ENCODE assay signal across 20 cellular contexts in the genomic region with DNA sequence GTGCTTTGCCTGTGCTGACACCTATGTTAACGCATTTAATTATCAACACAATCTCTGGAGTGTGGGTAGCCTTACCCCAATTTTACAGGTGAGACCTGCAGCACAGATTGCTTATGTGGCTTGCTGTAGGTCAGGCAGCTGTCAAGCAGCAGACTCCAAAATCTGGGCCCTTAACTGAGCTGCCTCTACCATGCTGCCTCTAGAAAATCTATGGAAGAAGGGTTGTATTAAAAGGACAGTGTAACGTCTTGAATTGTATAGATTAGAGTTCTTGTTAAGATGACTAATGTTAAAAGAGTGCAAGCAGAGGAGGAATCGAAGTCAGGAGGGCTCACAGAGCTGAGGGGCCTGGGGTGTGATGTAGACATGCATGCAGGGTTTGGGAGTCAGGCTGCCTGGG. TPM values are rescaled to one million over a fixed set of nuclear protein-coding genes. Genes with fewer than 3 reads are reported as not detected.
A peak's percentile ranks its signal among the peaks of the same experiment; 100 is the strongest.
DNase-seq lines count a peak whose midpoint lies in the region; ATAC-seq and TF ChIP-seq lines count a peak whose summit lies in the region.
"Had no signal": no experiment of that assay in that cellular context is flagged by ENCODE, and none has a peak within 500 bp of the region (broad histone marks: within the 10 kb centered on the region; RNA-seq: fewer than 3 reads in every experiment).

No MANE protein-coding gene starts in this region.

- no peaks in the 10 kb centered on the region for H3K9me3 ChIP-seq in muscle layer of duodenum (ENCODE audit: control insufficient read depth in 1 of 2, low read length in 2 of 2)
- H3K9me3 ChIP-seq: sigmoid colon had no signal

- no peak for TF ChIP-seq CTCF in endothelial cell (IDR thresholded peaks at IDR 0.05; ENCODE audit: unreplicated experiment)

- H3K27ac ChIP-seq in muscle layer of duodenum (ENCODE audit: low read length): no peak overlapping the region
- H3K27ac ChIP-seq: sigmoid colon had no signal

- H3K36me3 ChIP-seq in muscle layer of duodenum (ENCODE audit: control insufficient read depth in 1 of 2, insufficient read depth in 2 of 2, low read length in 2 of 2): no peaks in the 10 kb centered on the region
- H3K36me3 ChIP-seq: sigmoid colon had no signal

- no peaks in the 10 kb centered on the region for H3K4me1 ChIP-seq in muscle layer of duodenum (ENCODE audit: control insufficient read depth in 1 of 2, insufficient read depth in 2 of 2, low read length in 2 of 2)

- peak overlapping the region; percentile 62 to 70 for H3K4me3 ChIP-seq in muscle layer of duodenum (ENCODE audit: low read depth in 1 of 2, low read length in 2 of 2)

- H3K36me3 Mint-ChIP-seq in stimulated activated naive CD8-positive, alpha-beta T cell treated with anti-CD3 and anti-CD28 coated beads, Interleukin-15, Interleukin-2, amounts not matched to agents 100 ng/mL and 50 ng/mL, for 24 hours (ENCODE audit: low read depth): no peaks in the 10 kb centered on the region
- peaks cover 5% of the 10 kb centered on the region for H3K36me3 Mint-ChIP-seq in endothelial cell (ENCODE audit: low read depth, unreplicated experiment)
- H3K36me3 Mint-ChIP-seq: activated naive CD4-positive, alpha-beta T cell treated with anti-CD3 and anti-CD28 coated beads, Interleukin-2, amount 50 U/mL, for 72 hours; naive B cell had no signal

- H3K4me1 Mint-ChIP-seq in stimulated activated naive CD8-positive, alpha-beta T cell treated with anti-CD3 and anti-CD28 coated beads, Interleukin-15, Interleukin-2, amounts not matched to agents 100 ng/mL and 50 ng/mL, for 24 hours (ENCODE audit: low read depth): peaks cover 4% of the 10 kb centered on the region
- peaks cover 8% of the 10 kb centered on the region for H3K4me1 Mint-ChIP-seq in stimulated activated naive CD8-positive, alpha-beta T cell treated with anti-CD3 and anti-CD28 coated beads, Interleukin-15, amount 100 ng/mL, for 72 hours
- H3K4me1 Mint-ChIP-seq in endothelial cell (ENCODE audit: unreplicated experiment): peaks cover 44% of the 10 kb centered on the region
- H3K4me1 Mint-ChIP-seq: endodermal cell had no signal

- H3K27me3 Mint-ChIP-seq in stimulated activated naive CD8-positive, alpha-beta T cell treated with anti-CD3 and anti-CD28 coated beads, Interleukin-15, Interleukin-2, amounts not matched to agents 100 ng/mL and 50 ng/mL, for 24 hours: peaks cover 53% of the 10 kb centered on the region
- peaks cover 59% of the 10 kb centered on the region for H3K27me3 Mint-ChIP-seq in stimulated activated naive CD8-positive, alpha-beta T cell treated with anti-CD3 and anti-CD28 coated beads, Interleukin-15, amount 100 ng/mL, for 72 hours
- peaks cover 6% of the 10 kb centered on the region for H3K27me3 Mint-ChIP-seq in endothelial cell (ENCODE audit: unreplicated experiment)

- ATAC-seq in stimulated activated naive CD8-positive, alpha-beta T cell treated with anti-CD3 and anti-CD28 coated beads, Interleukin-15, amount 100 ng/mL, for 72 hours: no peak
- ATAC-seq in HG03565 (IDR thresholded peaks at IDR 0.05; ENCODE audit: unreplicated experiment): no peak
- ATAC-seq: activated naive CD4-positive, alpha-beta T cell treated with anti-CD3 and anti-CD28 coated beads, Interleukin-2, amount 50 U/mL, for 72 hours had no signal

- H3K27ac Mint-ChIP-seq in stimulated activated naive CD8-positive, alpha-beta T cell treated with anti-CD3 and anti-CD28 coated beads, Interleukin-15, Interleukin-2, amounts not matched to agents 100 ng/mL and 50 ng/mL, for 24 hours: no peak overlapping the region
- H3K27ac Mint-ChIP-seq in stimulated activated naive CD8-positive, alpha-beta T cell treated with anti-CD3 and anti-CD28 coated beads, Interleukin-15, amount 100 ng/mL, for 72 hours: no peak overlapping the region
- peak overlapping the region; percentile 97 for H3K27ac Mint-ChIP-seq in endothelial cell (ENCODE audit: unreplicated experiment)
- H3K27ac Mint-ChIP-seq: activated B cell treated with CpG ODN at 0.5 μM for 24 hours; activated naive CD4-positive, alpha-beta T cell treated with anti-CD3 and anti-CD28 coated beads, Interleukin-2, amount 50 U/mL, for 72 hours; activated T-helper 1 cell treated with anti-CD3 and anti-CD28 coated beads, Interleukin-12 subunit alpha, Interleukin-12 subunit beta, Interleukin-2, Interleukin-4 antibody, amounts not matched to agents 30 ng/mL and 10 ng/mL and 1 ng/mL, durations not matched to agents 14 hours and 24 hours and 36 hours; CD4-positive, alpha-beta T cell; endodermal cell had no signal

- H3K9me3 Mint-ChIP-seq in stimulated activated naive CD8-positive, alpha-beta T cell treated with anti-CD3 and anti-CD28 coated beads, Interleukin-15, Interleukin-2, amounts not matched to agents 100 ng/mL and 50 ng/mL, for 24 hours: no peaks in the 10 kb centered on the region
- H3K9me3 Mint-ChIP-seq in stimulated activated naive CD8-positive, alpha-beta T cell treated with anti-CD3 and anti-CD28 coated beads, Interleukin-15, amount 100 ng/mL, for 72 hours: no peaks in the 10 kb centered on the region
- H3K9me3 Mint-ChIP-seq in endothelial cell (ENCODE audit: unreplicated experiment): no peaks in the 10 kb centered on the region
- H3K9me3 Mint-ChIP-seq: activated B cell treated with CpG ODN at 0.5 μM for 24 hours; activated naive CD4-positive, alpha-beta T cell treated with anti-CD3 and anti-CD28 coated beads, Interleukin-2, amount 50 U/mL, for 72 hours; activated T-helper 1 cell treated with anti-CD3 and anti-CD28 coated beads, Interleukin-12 subunit alpha, Interleukin-12 subunit beta, Interleukin-2, Interleukin-4 antibody, amounts not matched to agents 30 ng/mL and 10 ng/mL and 1 ng/mL, durations not matched to agents 14 hours and 24 hours and 36 hours; CD4-positive, alpha-beta T cell; endodermal cell; naive B cell had no signal

- peak overlapping the region; percentile 41 for H3K4me3 Mint-ChIP-seq in stimulated activated naive CD8-positive, alpha-beta T cell treated with anti-CD3 and anti-CD28 coated beads, Interleukin-15, Interleukin-2, amounts not matched to agents 100 ng/mL and 50 ng/mL, for 24 hours
- no peak overlapping the region for H3K4me3 Mint-ChIP-seq in stimulated activated naive CD8-positive, alpha-beta T cell treated with anti-CD3 and anti-CD28 coated beads, Interleukin-15, amount 100 ng/mL, for 72 hours
- peak overlapping the region; percentile 94 for H3K4me3 Mint-ChIP-seq in endothelial cell (ENCODE audit: unreplicated experiment)
- H3K4me3 Mint-ChIP-seq: activated B cell treated with CpG ODN at 0.5 μM for 24 hours had no signal

- no peak for DNase-seq in stimulated activated naive CD8-positive, alpha-beta T cell treated with anti-CD3 and anti-CD28 coated beads, Interleukin-15, amount 100 ng/mL, for 72 hours
- DNase-seq in endothelial cell (ENCODE audit: low spot score): no peak
- no peak for DNase-seq in central memory CD4-positive, alpha-beta T cell
- no peak for DNase-seq in NCI-H187 treated with DMSO at 0.1 percent for 48 hours (lab: John Stamatoyannopoulos, UW)
- DNase-seq: activated B cell treated with CpG ODN at 0.5 μM for 24 hours; CD4-positive, alpha-beta T cell; DND-41; endodermal cell; HCEC 1CT; naive B cell; NCI-H1436; NCI-H526; sigmoid colon; T-helper 9 cell had no signal

- H3K27me3 ChIP-seq in muscle layer of duodenum (ENCODE audit: low read depth, low read length): no peaks in the 10 kb centered on the region

RNA-seq across cellular contexts. Expression of a gene that starts 1.2 kb away (rescaled TPM):
- total RNA-seq in endothelial cell (ENCODE audit: unreplicated experiment): 50.9 TPM
- total RNA-seq: activated B cell treated with CpG ODN at 0.5 μM for 24 hours; activated T-helper 1 cell treated with anti-CD3 and anti-CD28 coated beads, Interleukin-12 subunit alpha, Interleukin-12 subunit beta, Interleukin-2, Interleukin-4 antibody, amounts not matched to agents 30 ng/mL and 10 ng/mL and 1 ng/mL, durations not matched to agents 14 hours and 24 hours and 36 hours; CD4-positive, alpha-beta T cell; glomerular endothelial cell had no signal

RNA-seq across cellular contexts. Expression of a gene that starts 37.4 kb away (rescaled TPM):
- 158 TPM for total RNA-seq in endothelial cell (ENCODE audit: unreplicated experiment)

Comparison
In these comparisons a context has a peak if more than half of its experiments do, and no peak if none do; other contexts are left out.
1. H3K4me3 Mint-ChIP-seq: peak in stimulated activated naive CD8-positive, alpha-beta T cell treated with anti-CD3 and anti-CD28 coated beads, Interleukin-15, Interleukin-2, amounts not matched to agents 100 ng/mL and 50 ng/mL, for 24 hours (single experiment) and endothelial cell (single experiment); none in stimulated activated naive CD8-positive, alpha-beta T cell treated with anti-CD3 and anti-CD28 coated beads, Interleukin-15, amount 100 ng/mL, for 72 hours (0 of 2).